In genomic region chr1:160085686-160086089, GRCh38 we compare ENCODE assay signal across 8 cellular contexts. TPM values are rescaled to one million over a fixed set of nuclear protein-coding genes. Genes with fewer than 3 reads are reported as not detected.
A peak's percentile ranks its signal among the peaks of the same experiment; 100 is the strongest.
DNase-seq lines count a peak whose midpoint lies in the region; ATAC-seq and TF ChIP-seq lines count a peak whose summit lies in the region.

No MANE protein-coding gene starts in this region.

- H3K27me3 Mint-ChIP-seq in T-helper 17 cell: peaks cover 27% of the 10 kb centered on the region

- TF ChIP-seq POLR2A in vagina (IDR thresholded peaks at IDR 0.05): no peak

- H3K9me3 ChIP-seq in T-helper 17 cell (ENCODE audit: control insufficient read depth, low read length, poor library complexity, severe bottlenecking): no peaks in the 10 kb centered on the region
- no peaks in the 10 kb centered on the region for H3K9me3 ChIP-seq in vagina

- ATAC-seq in T-helper 17 cell (peak; percentile 69), HG02763 (IDR thresholded peaks at IDR 0.05; ENCODE audit: unreplicated experiment) (no peak)

- TF ChIP-seq CTCF in GM13976 (IDR thresholded peaks at IDR 0.05; ENCODE audit: borderline replicate concordance, control extremely low read depth, extremely low read depth, insufficient read depth, missing control alignments): peak; percentile 66
- peak; percentile 41 to 66 (median 54) for TF ChIP-seq CTCF in vagina (IDR thresholded peaks at IDR 0.05)

- H3K4me1 Mint-ChIP-seq in T-helper 17 cell: peaks cover 20% of the 10 kb centered on the region

- DNase-seq in GM13976 (ENCODE audit: low spot score) (peak; percentile 92), NCI-H1694 treated with DMSO at 0.1 percent for 48 hours (lab: John Stamatoyannopoulos, UW) (peak; percentile 78), T-helper 17 cell (peak; percentile 54 to 67 (median 62)), cardiac septum (ENCODE audit: low spot score) (peak; percentile 85), pulmonary artery endothelial cell (ENCODE audit: low read depth, low spot score) (peak; percentile 30), vagina (ENCODE audit: extremely low spot score in 2 of 2) (no peak)
- DNase-seq in activated naive CD8-positive, alpha-beta T cell treated with anti-CD3 and anti-CD28 coated beads, Interleukin-2, amount 50 U/mL, for 16 hours (ENCODE audit: low read depth, low spot score): peak; percentile 55

- H3K4me3 ChIP-seq in vagina: no peak overlapping the region

- peaks cover 7% of the 10 kb centered on the region for H3K4me1 ChIP-seq in vagina

- peak overlapping the region; percentile 3 for H3K4me3 Mint-ChIP-seq in T-helper 17 cell

- peaks cover 0 to 16% of the 10 kb centered on the region in 2 donors for H3K36me3 ChIP-seq in vagina

- peaks cover 3% of the 10 kb centered on the region for H3K27me3 ChIP-seq in vagina

- peaks cover 15% of the 10 kb centered on the region for H3K36me3 Mint-ChIP-seq in T-helper 17 cell (ENCODE audit: low read depth)

- in situ Hi-C loops in GM13976 (cut with MboI; ENCODE audit: low sequenced_read_pairs, unreplicated experiment): no loop called here

- H3K27ac Mint-ChIP-seq in T-helper 17 cell: no peak overlapping the region

- intact Hi-C loops in cardiac septum (cut with DNase I): loop anchor here (5.0 kb wide), 1 partner anchor 292 kb away; no protein-coding TSS in a partner anchor
- intact Hi-C loops in vagina (cut with DNase I): no loop called here

- H3K27ac ChIP-seq in vagina: no peak overlapping the region

RNA-seq across cellular contexts. Expression of gene KCNJ9, which starts 4.3 kb away (rescaled TPM):
- total RNA-seq in T-helper 17 cell (not detected), cardiac septum (not detected), pulmonary artery endothelial cell (not detected in 2 replicates), vagina (not detected)

RNA-seq across cellular contexts. Expression of gene IGSF8, which starts 12.7 kb away (rescaled TPM):
- total RNA-seq in T-helper 17 cell (10 to 100 TPM; 29.3 to 36.8 TPM), cardiac septum (29.7 TPM), pulmonary artery endothelial cell (9.6 and 13.4 TPM in 2 replicates), vagina (21.6 TPM)

RNA-seq across cellular contexts. Expression of gene KCNJ10, which starts 15.7 kb away (rescaled TPM):
- total RNA-seq in T-helper 17 cell (not detected), cardiac septum (0.05 TPM), pulmonary artery endothelial cell (not detected in 2 replicates), vagina (not detected)

RNA-seq across cellular contexts. Expression of gene ATP1A2, which starts 29.9 kb away (rescaled TPM):
- total RNA-seq in T-helper 17 cell: not detected
- total RNA-seq in cardiac septum: 147 TPM
- not detected in 2 replicates for total RNA-seq in pulmonary artery endothelial cell
- 11.0 TPM for total RNA-seq in vagina

RNA-seq across cellular contexts. Expression of gene PIGM, which starts 53.9 kb away (rescaled TPM):
- total RNA-seq in T-helper 17 cell (1 to 10 TPM; 2.7 to 3.0 TPM), cardiac septum (2.3 TPM), pulmonary artery endothelial cell (3.7 and 4.4 TPM in 2 replicates), vagina (2.7 TPM)

Comparison
In these comparisons a context has a peak if more than half of its experiments do, and no peak if none do; other contexts are left out.
1. DNase-seq: peak in GM13976 (single experiment), NCI-H1694 treated with DMSO at 0.1 percent for 48 hours (single experiment), T-helper 17 cell (3 of 3), activated naive CD8-positive, alpha-beta T cell treated with anti-CD3 and anti-CD28 coated beads, Interleukin-2, amount 50 U/mL, for 16 hours (single experiment), cardiac septum (single experiment) and pulmonary artery endothelial cell (single experiment); none in vagina (0 of 2).